ENCODE assay signal across 8 cellular contexts in genomic region chr1:42924249-42925131, GRCh38.
A peak's percentile ranks its signal among the peaks of the same experiment; 100 is the strongest.
DNase-seq lines count a peak whose midpoint lies in the region; ATAC-seq and TF ChIP-seq lines count a peak whose summit lies in the region.

No MANE protein-coding gene starts in this region.

- H3K4me1 ChIP-seq in OCI-LY3 (ENCODE audit: low read length) (peaks cover 11% of the 10 kb centered on the region), mucosa of stomach (ENCODE audit: control insufficient read depth, insufficient read depth, low read length) (peaks cover 6% of the 10 kb centered on the region)

- peak overlapping the region; percentile 52 for H3K27ac ChIP-seq in OCI-LY3 (ENCODE audit: low read length)

- peaks cover 29% of the 10 kb centered on the region for H3K36me3 ChIP-seq in OCI-LY3 (replicated peaks; ENCODE audit: low read depth, low read length)
- no peaks in the 10 kb centered on the region for H3K36me3 ChIP-seq in mucosa of stomach (ENCODE audit: control insufficient read depth, insufficient read depth, low read length)

- peak overlapping the region; percentile 97 for H2AFZ ChIP-seq in OCI-LY3 (ENCODE audit: low read depth, low read length)

- H3K9ac ChIP-seq in OCI-LY3 (ENCODE audit: low read length) (peak overlapping the region; percentile 69), mucosa of stomach (ENCODE audit: low read length) (peak overlapping the region; percentile 82)

- H3K9me3 ChIP-seq in OCI-LY3 (ENCODE audit: insufficient read depth, low read length) (no peaks in the 10 kb centered on the region), mucosa of stomach (ENCODE audit: control insufficient read depth, low read length) (no peaks in the 10 kb centered on the region)

- DNase-seq in DMS 273 treated with DMSO at 0.1 percent for 48 hours (lab: John Stamatoyannopoulos, UW) = peak; percentile 79
- DNase-seq in HuH-7 (ENCODE audit: low spot score) = peak; percentile 94
- peak; percentile 92 for DNase-seq in activated T-cell treated with anti-CD3 and anti-CD28 coated beads, Interleukin-2, amount 50 U/mL, for 1 hour
- DNase-seq in erythroblast (lab: John Stamatoyannopoulos, UW) = peak; percentile 96 to 97
- peak; percentile 82 for DNase-seq in stimulated activated CD8-positive, alpha-beta memory T cell treated with anti-CD3 and anti-CD28 coated beads, Interleukin-7, amount 100 ng/mL, for 24 hours (ENCODE audit: low read depth)

- TF ChIP-seq CTCF in OCI-LY3 (IDR thresholded peaks at IDR 0.05; ENCODE audit: low read depth, low read length) = no peak

- peak overlapping the region; percentile 73 for H3K4me2 ChIP-seq in OCI-LY3 (ENCODE audit: low read length)

- no peaks in the 10 kb centered on the region for H4K20me1 ChIP-seq in OCI-LY3 (ENCODE audit: insufficient read depth, low read length)

- peak; percentile 84 for ATAC-seq in GM21447 (IDR thresholded peaks at IDR 0.05; ENCODE audit: unreplicated experiment)

- H3K27me3 ChIP-seq in OCI-LY3 (ENCODE audit: low read depth, low read length) = no peaks in the 10 kb centered on the region
- no peaks in the 10 kb centered on the region for H3K27me3 ChIP-seq in mucosa of stomach (ENCODE audit: control insufficient read depth, insufficient read depth, low read length)

- no peaks in the 10 kb centered on the region for H3K79me2 ChIP-seq in OCI-LY3 (ENCODE audit: low read length)

- TF ChIP-seq POLR2A in erythroblast (IDR thresholded peaks at IDR 0.05; ENCODE audit: low read length) = peak; percentile 87

- peak overlapping the region; percentile 95 for H3K4me3 ChIP-seq in OCI-LY3 (ENCODE audit: low read length)
- peak overlapping the region; percentile 74 for H3K4me3 ChIP-seq in mucosa of stomach (ENCODE audit: low read length)

Comparison
In these comparisons a context has a peak if more than half of its experiments do, and no peak if none do; other contexts are left out.
1. Peak in every context shown above with its lines: DNase-seq, ATAC-seq, H3K4me3 ChIP-seq and H3K27ac ChIP-seq.